ENCODE assay signal across 1 cellular context in genomic region chr3:187507905-187508304, GRCh38.
TF ChIP-seq lines count a peak whose summit lies in the region.

No MANE protein-coding gene starts in this region.

TF ChIP-seq in A549, 52 proteins besides CTCF, POLR2A, EP300 and RAD21 (continued from another document):
- TF ChIP-seq REST (IDR thresholded peaks at IDR 0.05), result no peak
- TF ChIP-seq, protein P1, sequence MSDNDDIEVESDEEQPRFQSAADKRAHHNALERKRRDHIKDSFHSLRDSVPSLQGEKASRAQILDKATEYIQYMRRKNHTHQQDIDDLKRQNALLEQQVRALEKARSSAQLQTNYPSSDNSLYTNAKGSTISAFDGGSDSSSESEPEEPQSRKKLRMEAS (IDR thresholded peaks at IDR 0.05), result no peak
- TF ChIP-seq EHF (CRISPR knock-in tag; IDR thresholded peaks at IDR 0.05), result no peak
- TF ChIP-seq HOXB13 (CRISPR knock-in tag; IDR thresholded peaks at IDR 0.05; ENCODE audit: low read depth), result no peak
- TF ChIP-seq NFE2L2 (conservative IDR thresholded peaks at IDR 0.05; ENCODE audit: low read length), result no peak
- TF ChIP-seq TP53 (CRISPR knock-in tag; IDR thresholded peaks at IDR 0.05), result no peak
- TF ChIP-seq SMC3 (IDR thresholded peaks at IDR 0.05), result no peak
- TF ChIP-seq MAFK (IDR thresholded peaks at IDR 0.05; ENCODE audit: partially characterized antibody), result no peak
- no peak for TF ChIP-seq ZNF302 (CRISPR knock-in tag; IDR thresholded peaks at IDR 0.05)
- no peak for TF ChIP-seq EHMT2 (IDR thresholded peaks at IDR 0.05; ENCODE audit: low read depth)
- TF ChIP-seq RCOR1 (IDR thresholded peaks at IDR 0.05; ENCODE audit: low read depth, low read length), result no peak
